ENCODE assay signal across 19 cellular contexts in genomic region chr11:97732011-97732632, GRCh38.
"Had no signal": no experiment of that assay in that cellular context is flagged by ENCODE, and none has a peak within 500 bp of the region (broad histone marks: within the 10 kb centered on the region; RNA-seq: fewer than 3 reads in every experiment).

No MANE protein-coding gene starts in this region.

- H3K9me3 ChIP-seq: prostate gland, upper lobe of left lung had no signal

- H3K36me3 ChIP-seq: brain microvascular endothelial cell, heart left ventricle, prostate gland, spleen, upper lobe of left lung had no signal

- DNase-seq: activated CD4-positive, alpha-beta T cell treated with anti-CD3 and anti-CD28 coated beads, Interleukin-2, amount 10 ng/mL, durations not matched to agents 24 days and 14 days; activated CD4-positive, CD25-positive, alpha-beta regulatory T cell; activated CD8-positive, alpha-beta memory T cell treated with anti-CD3 and anti-CD28 coated beads, Interleukin-2, amount 50 U/mL, for 48 hours; activated CD8-positive, alpha-beta T cell treated with anti-CD3 and anti-CD28 coated beads, Interleukin-2, amount 10 ng/mL, durations not matched to agents 7 days and 5 days; activated naive CD8-positive, alpha-beta T cell treated with anti-CD3 and anti-CD28 coated beads for 36 hours; brain microvascular endothelial cell; effector memory CD4-positive, alpha-beta T cell; foreskin melanocyte; heart left ventricle; spleen; stimulated activated naive CD8-positive, alpha-beta T cell treated with anti-CD3 and anti-CD28 coated beads, Interleukin-15, amount 100 ng/mL, for 72 hours; upper lobe of left lung had no signal

- H3K4me1 Mint-ChIP-seq: activated CD4-positive, alpha-beta T cell treated with anti-CD3 and anti-CD28 coated beads, Interleukin-2, amount 10 ng/mL, durations not matched to agents 24 days and 14 days; activated naive CD8-positive, alpha-beta T cell treated with anti-CD3 and anti-CD28 coated beads for 36 hours; memory B cell; stimulated activated naive CD8-positive, alpha-beta T cell treated with anti-CD3 and anti-CD28 coated beads, Interleukin-15, amount 100 ng/mL, for 72 hours had no signal

- H3K27ac ChIP-seq: brain microvascular endothelial cell, prostate gland, spleen, upper lobe of left lung had no signal

- H3K4me1 ChIP-seq: prostate gland, spleen, upper lobe of left lung had no signal

- H3K9me3 Mint-ChIP-seq: activated T-helper 1 cell treated with anti-CD3 and anti-CD28 coated beads, Interleukin-12 subunit alpha, Interleukin-12 subunit beta, Interleukin-2, Interleukin-4 antibody, amounts not matched to agents 30 ng/mL and 10 ng/mL and 1 ng/mL, durations not matched to agents 14 hours and 24 hours and 36 hours had no signal

- H3K27me3 Mint-ChIP-seq: activated CD4-positive, alpha-beta T cell treated with anti-CD3 and anti-CD28 coated beads, Interleukin-2, amount 10 ng/mL, durations not matched to agents 24 days and 14 days; activated naive CD8-positive, alpha-beta T cell treated with anti-CD3 and anti-CD28 coated beads for 36 hours; dendritic cell treated with granulocyte-macrophage colony-stimulating factor and Interleukin-4, amounts not matched to agents 40 ng/mL and 50 ng/mL, for 4 days; memory B cell; natural killer cell treated with Interleukin-12 subunit alpha and Interleukin-12 subunit beta and Interleukin-15 and Interleukin-18, amount 100 ng/mL, for 72 hours; stimulated activated naive CD8-positive, alpha-beta T cell treated with anti-CD3 and anti-CD28 coated beads, Interleukin-15, amount 100 ng/mL, for 72 hours had no signal

- H3K27ac Mint-ChIP-seq: activated CD4-positive, alpha-beta T cell treated with anti-CD3 and anti-CD28 coated beads, Interleukin-2, amount 10 ng/mL, durations not matched to agents 24 days and 14 days; activated CD8-positive, alpha-beta T cell treated with anti-CD3 and anti-CD28 coated beads, Interleukin-2, amount 10 ng/mL, durations not matched to agents 7 days and 5 days; activated naive CD8-positive, alpha-beta T cell treated with anti-CD3 and anti-CD28 coated beads for 36 hours; activated T-helper 1 cell treated with anti-CD3 and anti-CD28 coated beads, Interleukin-12 subunit alpha, Interleukin-12 subunit beta, Interleukin-2, Interleukin-4 antibody, amounts not matched to agents 30 ng/mL and 10 ng/mL and 1 ng/mL, durations not matched to agents 14 hours and 24 hours and 36 hours; dendritic cell treated with granulocyte-macrophage colony-stimulating factor and Interleukin-4, amounts not matched to agents 40 ng/mL and 50 ng/mL, for 4 days; memory B cell; natural killer cell treated with Interleukin-12 subunit alpha and Interleukin-12 subunit beta and Interleukin-15 and Interleukin-18, amount 100 ng/mL, for 72 hours; stimulated activated naive CD8-positive, alpha-beta T cell treated with anti-CD3 and anti-CD28 coated beads, Interleukin-15, amount 100 ng/mL, for 72 hours had no signal

- H3K36me3 Mint-ChIP-seq: activated naive CD8-positive, alpha-beta T cell treated with anti-CD3 and anti-CD28 coated beads for 36 hours; memory B cell had no signal

- H3K4me3 ChIP-seq: heart left ventricle, prostate gland, spleen, upper lobe of left lung had no signal

- H3K27me3 ChIP-seq: brain microvascular endothelial cell, heart left ventricle, spleen, upper lobe of left lung had no signal

- ATAC-seq: activated CD8-positive, alpha-beta T cell treated with anti-CD3 and anti-CD28 coated beads, Interleukin-2, amount 10 ng/mL, durations not matched to agents 7 days and 5 days; heart left ventricle; left lobe of liver; natural killer cell treated with Interleukin-12 subunit alpha and Interleukin-12 subunit beta and Interleukin-15 and Interleukin-18, amount 100 ng/mL, for 72 hours; sciatic nerve; stimulated activated naive CD8-positive, alpha-beta T cell treated with anti-CD3 and anti-CD28 coated beads, Interleukin-15, amount 100 ng/mL, for 72 hours had no signal

- H3K4me3 Mint-ChIP-seq: activated CD4-positive, alpha-beta T cell treated with anti-CD3 and anti-CD28 coated beads, Interleukin-2, amount 10 ng/mL, durations not matched to agents 24 days and 14 days; activated CD8-positive, alpha-beta T cell treated with anti-CD3 and anti-CD28 coated beads, Interleukin-2, amount 10 ng/mL, durations not matched to agents 7 days and 5 days; activated naive CD8-positive, alpha-beta T cell treated with anti-CD3 and anti-CD28 coated beads for 36 hours; activated T-helper 1 cell treated with anti-CD3 and anti-CD28 coated beads, Interleukin-12 subunit alpha, Interleukin-12 subunit beta, Interleukin-2, Interleukin-4 antibody, amounts not matched to agents 30 ng/mL and 10 ng/mL and 1 ng/mL, durations not matched to agents 14 hours and 24 hours and 36 hours; dendritic cell treated with granulocyte-macrophage colony-stimulating factor and Interleukin-4, amounts not matched to agents 40 ng/mL and 50 ng/mL, for 4 days; memory B cell; natural killer cell treated with Interleukin-12 subunit alpha and Interleukin-12 subunit beta and Interleukin-15 and Interleukin-18, amount 100 ng/mL, for 72 hours; stimulated activated naive CD8-positive, alpha-beta T cell treated with anti-CD3 and anti-CD28 coated beads, Interleukin-15, amount 100 ng/mL, for 72 hours had no signal
